ENCODE assay signal across 19 cellular contexts in genomic region chr9:133332381-133332730, GRCh38.
"Had no signal": no experiment of that assay in that cellular context is flagged by ENCODE, and none has a peak within 500 bp of the region (broad histone marks: within the 10 kb centered on the region; RNA-seq: fewer than 3 reads in every experiment).

No MANE protein-coding gene starts in this region.

- H3K4me3 ChIP-seq: adrenal gland, breast epithelium, esophagus squamous epithelium, skin epidermis, testis had no signal

- DNase-seq: activated CD4-positive, alpha-beta T cell treated with anti-CD3 and anti-CD28 coated beads, Interleukin-2, amount 50 U/mL, for 4 hours; activated effector memory CD4-positive, alpha-beta T cell treated with Interleukin-2 at 50 U/mL for 16 hours; activated naive CD4-positive, alpha-beta T cell treated with anti-CD3 and anti-CD28 coated beads, Interleukin-2, amount 50 U/mL, for 16 hours; effector memory CD8-positive, alpha-beta T cell; esophagus squamous epithelium; immature natural killer cell; naive thymus-derived CD8-positive, alpha-beta T cell; stimulated activated CD4-positive, alpha-beta T cell treated with anti-CD3 and anti-CD28 coated beads, Interleukin-15, amount 100 ng/mL, for 24 hours; stimulated activated CD4-positive, alpha-beta T cell treated with anti-CD3 and anti-CD28 coated beads, Interleukin-2, amount 100 ng/mL, for 48 hours; T-helper 1 cell; T-helper 9 cell; testis had no signal

- H3K27me3 ChIP-seq: adrenal gland, breast epithelium, esophagus squamous epithelium, testis had no signal

- H3K27me3 Mint-ChIP-seq: effector memory CD8-positive, alpha-beta T cell; memory B cell; naive thymus-derived CD8-positive, alpha-beta T cell; progenitor cell of endocrine pancreas; type B pancreatic cell had no signal

- H3K27ac Mint-ChIP-seq: effector memory CD8-positive, alpha-beta T cell; memory B cell; progenitor cell of endocrine pancreas; type B pancreatic cell had no signal

- H3K9me3 ChIP-seq: adrenal gland, breast epithelium, esophagus squamous epithelium, testis had no signal

- ATAC-seq: activated CD4-positive, CD25-positive, alpha-beta regulatory T cell treated with anti-CD3 and anti-CD28 coated beads, Interleukin-2, amount 50 U/mL, for 24 hours; effector memory CD8-positive, alpha-beta T cell; naive thymus-derived CD8-positive, alpha-beta T cell had no signal

- H3K9me3 Mint-ChIP-seq: effector memory CD8-positive, alpha-beta T cell; immature natural killer cell; memory B cell; naive thymus-derived CD8-positive, alpha-beta T cell; type B pancreatic cell had no signal

- H3K27ac ChIP-seq: adrenal gland, breast epithelium, esophagus squamous epithelium, skin epidermis, testis had no signal

- H3K4me3 Mint-ChIP-seq: effector memory CD8-positive, alpha-beta T cell; memory B cell had no signal
